ENCODE assay signal across 21 cellular contexts in genomic region chr7:44497151-44498013, GRCh38. TPM values are rescaled to one million over a fixed set of nuclear protein-coding genes. Genes with fewer than 3 reads are reported as not detected.
"Had no signal": no experiment of that assay in that cellular context is flagged by ENCODE, and none has a peak within 500 bp of the region (broad histone marks: within the 10 kb centered on the region; RNA-seq: fewer than 3 reads in every experiment).

No MANE protein-coding gene starts in this region.

- DNase-seq: activated B cell treated with CpG ODN at 0.5 μM for 24 hours; activated CD4-positive, alpha-beta T cell treated with anti-CD3 and anti-CD28 coated beads, Interleukin-2, amount 50 U/mL, for 1 hour; activated CD8-positive, alpha-beta T cell treated with anti-CD3 and anti-CD28 coated beads for 36 hours; activated gamma-delta T cell treated with Interleukin-2 at 50 U/mL for 16 hours; activated naive CD4-positive, alpha-beta T cell treated with anti-CD3 and anti-CD28 coated beads, Interleukin-2, amount 50 U/mL, for 16 hours; activated T-cell treated with anti-CD3 and anti-CD28 coated beads, Interleukin-2, amount 50 U/mL, for 4 hours; amniotic stem cell; dermis blood vessel endothelial cell; effector CD4-positive, alpha-beta T cell; midbrain; naive thymus-derived CD4-positive, alpha-beta T cell; right cardiac atrium; stimulated activated CD4-positive, alpha-beta T cell treated with anti-CD3 and anti-CD28 coated beads, Interleukin-2, amount 100 ng/mL, for 48 hours; stimulated activated naive CD8-positive, alpha-beta T cell treated with anti-CD3 and anti-CD28 coated beads, Interleukin-15, Interleukin-2, amounts not matched to agents 100 U/mL and 50 U/mL, for 24 hours; T-helper 17 cell; testis; transverse colon had no signal

- H3K27me3 ChIP-seq: testis had no signal

- H3K4me1 ChIP-seq: testis, transverse colon had no signal

- H3K27ac ChIP-seq: testis, transverse colon had no signal

- H3K36me3 Mint-ChIP-seq: naive thymus-derived CD4-positive, alpha-beta T cell had no signal

- H3K27ac Mint-ChIP-seq: activated B cell treated with CpG ODN at 0.5 μM for 24 hours; activated CD8-positive, alpha-beta T cell treated with anti-CD3 and anti-CD28 coated beads for 36 hours; activated T-helper 17 cell treated with anti-CD3 and anti-CD28 coated beads, Interleukin-2, amount 50 U/mL, for 72 hours; naive thymus-derived CD4-positive, alpha-beta T cell; T-helper 17 cell had no signal

- H3K4me3 ChIP-seq: testis, transverse colon had no signal

- H3K4me1 Mint-ChIP-seq: activated B cell treated with CpG ODN at 0.5 μM for 24 hours; activated T-helper 17 cell treated with anti-CD3 and anti-CD28 coated beads, Interleukin-2, amount 50 U/mL, for 72 hours; central memory CD8-positive, alpha-beta T cell; neural crest cell had no signal

- H3K27me3 Mint-ChIP-seq: activated T-helper 17 cell treated with anti-CD3 and anti-CD28 coated beads, Interleukin-2, amount 50 U/mL, for 72 hours had no signal

- H3K4me3 Mint-ChIP-seq: activated B cell treated with CpG ODN at 0.5 μM for 24 hours; activated CD8-positive, alpha-beta T cell treated with anti-CD3 and anti-CD28 coated beads for 36 hours; activated T-cell treated with anti-CD3 and anti-CD28 coated beads, Interleukin-2, amount 50 U/mL, for 4 hours; activated T-helper 17 cell treated with anti-CD3 and anti-CD28 coated beads, Interleukin-2, amount 50 U/mL, for 72 hours; central memory CD8-positive, alpha-beta T cell; naive thymus-derived CD4-positive, alpha-beta T cell; neural crest cell; T-helper 17 cell had no signal

- H3K9me3 ChIP-seq: testis, transverse colon had no signal

- H3K36me3 ChIP-seq: transverse colon had no signal

- H3K9me3 Mint-ChIP-seq: activated B cell treated with CpG ODN at 0.5 μM for 24 hours; activated CD8-positive, alpha-beta T cell treated with anti-CD3 and anti-CD28 coated beads for 36 hours; activated T-cell treated with anti-CD3 and anti-CD28 coated beads, Interleukin-2, amount 50 U/mL, for 4 hours; activated T-helper 17 cell treated with anti-CD3 and anti-CD28 coated beads, Interleukin-2, amount 50 U/mL, for 72 hours; central memory CD8-positive, alpha-beta T cell; naive thymus-derived CD4-positive, alpha-beta T cell; neural crest cell had no signal

- ATAC-seq: activated CD8-positive, alpha-beta T cell treated with anti-CD3 and anti-CD28 coated beads for 36 hours; activated T-cell treated with anti-CD3 and anti-CD28 coated beads, Interleukin-2, amount 50 U/mL, for 4 hours; activated T-helper 17 cell treated with anti-CD3 and anti-CD28 coated beads, Interleukin-2, amount 50 U/mL, for 72 hours; naive thymus-derived CD4-positive, alpha-beta T cell; right cardiac atrium; stimulated activated naive CD8-positive, alpha-beta T cell treated with anti-CD3 and anti-CD28 coated beads, Interleukin-15, Interleukin-2, amounts not matched to agents 100 U/mL and 50 U/mL, for 24 hours; T-helper 17 cell had no signal

RNA-seq across cellular contexts. Expression of gene NPC1L1, which starts 43.7 kb away (rescaled TPM):
- total RNA-seq: activated B cell treated with CpG ODN at 0.5 μM for 24 hours, dermis blood vessel endothelial cell, urinary bladder had no signal
- polyA plus RNA-seq: naive thymus-derived CD4-positive, alpha-beta T cell had no signal
